ENCODE assay signal across 12 cellular contexts in genomic region chr9:75146229-75146628, GRCh38. TPM values are rescaled to one million over a fixed set of nuclear protein-coding genes. Genes with fewer than 3 reads are reported as not detected.
A peak's percentile ranks its signal among the peaks of the same experiment; 100 is the strongest.
DNase-seq lines count a peak whose midpoint lies in the region; ATAC-seq, FAIRE-seq and TF ChIP-seq lines count a peak whose summit lies in the region.
"Had no signal": no experiment of that assay in that cellular context is flagged by ENCODE, and none has a peak within 500 bp of the region (broad histone marks: within the 10 kb centered on the region; RNA-seq: fewer than 3 reads in every experiment).

No MANE protein-coding gene starts in this region.

- H3K27ac Mint-ChIP-seq in activated CD4-positive, alpha-beta T cell treated with anti-CD3 and anti-CD28 coated beads, Interleukin-2, amount 10 ng/mL, durations not matched to agents 7 days and 5 days = peak overlapping the region; percentile 68
- peak overlapping the region; percentile 68 to 86 for H3K27ac Mint-ChIP-seq in natural killer cell treated with Interleukin-12 subunit alpha and Interleukin-12 subunit beta and Interleukin-15 and Interleukin-18, amount 100 ng/mL, for 72 hours

- no peak for TF ChIP-seq CTCF in astrocyte of the spinal cord (IDR thresholded peaks at IDR 0.05; ENCODE audit: low read depth, low read length)

- H3K4me3 Mint-ChIP-seq in activated CD4-positive, alpha-beta T cell treated with anti-CD3 and anti-CD28 coated beads, Interleukin-2, amount 10 ng/mL, durations not matched to agents 7 days and 5 days = no peak overlapping the region
- H3K4me3 Mint-ChIP-seq in natural killer cell treated with Interleukin-12 subunit alpha and Interleukin-12 subunit beta and Interleukin-15 and Interleukin-18, amount 100 ng/mL, for 72 hours = peak overlapping the region; percentile 50

- peaks cover 76% of the 10 kb centered on the region for H3K36me3 Mint-ChIP-seq in activated CD4-positive, alpha-beta T cell treated with anti-CD3 and anti-CD28 coated beads, Interleukin-2, amount 10 ng/mL, durations not matched to agents 7 days and 5 days (ENCODE audit: low read depth)
- H3K36me3 Mint-ChIP-seq in natural killer cell treated with Interleukin-12 subunit alpha and Interleukin-12 subunit beta and Interleukin-15 and Interleukin-18, amount 100 ng/mL, for 72 hours = peaks cover 48% of the 10 kb centered on the region

- H3K9me3 Mint-ChIP-seq in activated CD4-positive, alpha-beta T cell treated with anti-CD3 and anti-CD28 coated beads, Interleukin-2, amount 10 ng/mL, durations not matched to agents 7 days and 5 days = peaks cover 20% of the 10 kb centered on the region
- H3K9me3 Mint-ChIP-seq in natural killer cell treated with Interleukin-12 subunit alpha and Interleukin-12 subunit beta and Interleukin-15 and Interleukin-18, amount 100 ng/mL, for 72 hours = peaks cover 11% of the 10 kb centered on the region

- no peak for ATAC-seq in natural killer cell treated with Interleukin-12 subunit alpha and Interleukin-12 subunit beta and Interleukin-15 and Interleukin-18, amount 100 ng/mL, for 72 hours
- ATAC-seq in HG02571 (IDR thresholded peaks at IDR 0.05; ENCODE audit: unreplicated experiment) = no peak
- ATAC-seq: left lung had no signal

- FAIRE-seq in H54 (lab: Jason Lieb, UNC) = peak; percentile 92

- in situ Hi-C loops in astrocyte of the spinal cord (cut with HindIII; ENCODE audit: low sequenced_read_pairs) = no loop called here

- no peak for TF ChIP-seq POLR2A in H54 (IDR thresholded peaks at IDR 0.05; ENCODE audit: low read depth, low read length)

- peaks cover 70% of the 10 kb centered on the region for H3K4me1 Mint-ChIP-seq in activated CD4-positive, alpha-beta T cell treated with anti-CD3 and anti-CD28 coated beads, Interleukin-2, amount 10 ng/mL, durations not matched to agents 7 days and 5 days
- peaks cover 52 to 76% of the 10 kb centered on the region in 2 donors for H3K4me1 Mint-ChIP-seq in natural killer cell treated with Interleukin-12 subunit alpha and Interleukin-12 subunit beta and Interleukin-15 and Interleukin-18, amount 100 ng/mL, for 72 hours (ENCODE audit: low read depth in 2 of 2)

- no peaks in the 10 kb centered on the region for H3K27me3 Mint-ChIP-seq in activated CD4-positive, alpha-beta T cell treated with anti-CD3 and anti-CD28 coated beads, Interleukin-2, amount 10 ng/mL, durations not matched to agents 7 days and 5 days
- no peaks in the 10 kb centered on the region for H3K27me3 Mint-ChIP-seq in natural killer cell treated with Interleukin-12 subunit alpha and Interleukin-12 subunit beta and Interleukin-15 and Interleukin-18, amount 100 ng/mL, for 72 hours

- H3K4me3 ChIP-seq in astrocyte of the spinal cord (ENCODE audit: low read depth, low read length) = no peak overlapping the region
- H3K4me3 ChIP-seq: left lung, upper lobe of left lung had no signal

- POLR2A ChIA-PET in activated CD4-positive, alpha-beta T cell treated with anti-CD3 and anti-CD28 coated beads, Interleukin-2, amount 10 ng/mL, durations not matched to agents 7 days and 5 days (lab: Charles Lee) = no interaction called here

- CTCF ChIA-PET in activated CD4-positive, alpha-beta T cell treated with anti-CD3 and anti-CD28 coated beads, Interleukin-2, amount 10 ng/mL, durations not matched to agents 7 days and 5 days (lab: Charles Lee) = interaction anchor here (1.0 to 1.1 kb wide), 3 partner anchors 9 to 23 kb away, joined by 3 read pairs; no protein-coding TSS in a partner anchor

- DNase-seq in activated CD4-positive, alpha-beta T cell treated with anti-CD3 and anti-CD28 coated beads, Interleukin-2, amount 10 ng/mL, durations not matched to agents 7 days and 5 days = no peak
- no peak for DNase-seq in activated CD4-positive, alpha-beta T cell treated with anti-CD3 and anti-CD28 coated beads, Interleukin-2, amount 50 U/mL, for 4 hours
- DNase-seq in H54 (ENCODE audit: insufficient read length, low spot score) (no peak), astrocyte of the spinal cord (ENCODE audit: low read depth, low spot score) (peak; percentile 70), NCI-H2171 (lab: John Stamatoyannopoulos, UW) (no peak), A172 (ENCODE audit: low spot score) (no peak)
- DNase-seq in natural killer cell treated with Interleukin-12 subunit alpha and Interleukin-12 subunit beta and Interleukin-15 and Interleukin-18, amount 100 ng/mL, for 72 hours (ENCODE audit: low spot score) = no peak
- DNase-seq: effector memory CD4-positive, alpha-beta T cell; left lung; nucleus accumbens; upper lobe of left lung had no signal

RNA-seq across cellular contexts. Expression of gene OSTF1, which starts 57.9 kb away (rescaled TPM):
- 100 to 1,000 TPM; 117 to 139 TPM for total RNA-seq in activated CD4-positive, alpha-beta T cell treated with anti-CD3 and anti-CD28 coated beads, Interleukin-2, amount 10 ng/mL, durations not matched to agents 7 days and 5 days
- 100 to 1,000 TPM; 144 to 184 TPM for total RNA-seq in natural killer cell treated with Interleukin-12 subunit alpha and Interleukin-12 subunit beta and Interleukin-15 and Interleukin-18, amount 100 ng/mL, for 72 hours
- total RNA-seq in A172 (2014; rRNA removed; shearing (Covaris generic)) = 12.1 and 12.9 TPM in 2 replicates

RNA-seq across cellular contexts. Expression of gene NMRK1, which starts 58.3 kb away (rescaled TPM):
- 10 to 100 TPM; 43.5 to 53.2 TPM for total RNA-seq in activated CD4-positive, alpha-beta T cell treated with anti-CD3 and anti-CD28 coated beads, Interleukin-2, amount 10 ng/mL, durations not matched to agents 7 days and 5 days
- 10 to 100 TPM; 24.0 to 27.2 TPM for total RNA-seq in natural killer cell treated with Interleukin-12 subunit alpha and Interleukin-12 subunit beta and Interleukin-15 and Interleukin-18, amount 100 ng/mL, for 72 hours
- total RNA-seq in A172 (2014; rRNA removed; shearing (Covaris generic)) = 16.0 and 21.5 TPM in 2 replicates
